ENCODE assay signal across 1 cellular context in genomic region chr12:47740536-47741339, GRCh38.
TF ChIP-seq lines count a peak whose summit lies in the region.

No MANE protein-coding gene starts in this region.

TF ChIP-seq in GM12878, 131 proteins besides CTCF, POLR2A, EP300 and RAD21:
- TF ChIP-seq GATAD2B (conservative IDR thresholded peaks at IDR 0.05; ENCODE audit: low read depth) = no peak
- TF ChIP-seq BHLHE40 (IDR thresholded peaks at IDR 0.05; ENCODE audit: borderline replicate concordance in 1 of 2, low read depth in 2 of 2, low read length in 1 of 2) = peak in 1 of 2 experiments; percentile 29; a peak in 1 of 4 replicates
- TF ChIP-seq, protein P1, sequence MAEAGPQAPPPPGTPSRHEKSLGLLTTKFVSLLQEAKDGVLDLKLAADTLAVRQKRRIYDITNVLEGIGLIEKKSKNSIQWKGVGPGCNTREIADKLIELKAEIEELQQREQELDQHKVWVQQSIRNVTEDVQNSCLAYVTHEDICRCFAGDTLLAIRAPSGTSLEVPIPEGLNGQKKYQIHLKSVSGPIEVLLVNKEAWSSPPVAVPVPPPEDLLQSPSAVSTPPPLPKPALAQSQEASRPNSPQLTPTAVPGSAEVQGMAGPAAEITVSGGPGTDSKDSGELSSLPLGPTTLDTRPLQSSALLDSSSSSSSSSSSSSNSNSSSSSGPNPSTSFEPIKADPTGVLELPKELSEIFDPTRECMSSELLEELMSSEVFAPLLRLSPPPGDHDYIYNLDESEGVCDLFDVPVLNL (IDR thresholded peaks at IDR 0.05; ENCODE audit: low read depth, low read length) = no peak
- TF ChIP-seq TCF12 (IDR thresholded peaks at IDR 0.05; ENCODE audit: low read depth, low read length) = peak; percentile 58; the same call in 1 of the 2 replicates
